In genomic region chr19:55060287-55060686, GRCh38 we compare ENCODE assay signal across 9 cellular contexts. TPM values are rescaled to one million over a fixed set of nuclear protein-coding genes. Genes with fewer than 3 reads are reported as not detected.
DNase-seq lines count a peak whose midpoint lies in the region; ATAC-seq and TF ChIP-seq lines count a peak whose summit lies in the region.
"Not testable (repeated sequence)": the region's sequence is repeated elsewhere in the genome, so short reads cannot be mapped to it uniquely, and the experiment has no call there.
"Had no signal": no experiment of that assay in that cellular context is flagged by ENCODE, and none has a peak within 500 bp of the region (broad histone marks: within the 10 kb centered on the region; RNA-seq: fewer than 3 reads in every experiment).

No MANE protein-coding gene starts in this region.

- peaks cover 37% of the 10 kb centered on the region for H3K79me2 ChIP-seq in PC-3 (ENCODE audit: low read length)

- H3K36me3 ChIP-seq in CD8-positive, alpha-beta T cell (ENCODE audit: insufficient read depth, low read length) = peaks cover 23% of the 10 kb centered on the region
- H3K36me3 ChIP-seq in PC-3 (ENCODE audit: low read depth, low read length) = peaks cover 32% of the 10 kb centered on the region

- H3K36me3 Mint-ChIP-seq in CD8-positive, alpha-beta T cell = peaks cover 42% of the 10 kb centered on the region
- peaks cover 35% of the 10 kb centered on the region for H3K36me3 Mint-ChIP-seq in activated naive CD8-positive, alpha-beta T cell treated with anti-CD3 and anti-CD28 coated beads for 36 hours
- H3K36me3 Mint-ChIP-seq in chondrocyte (ENCODE audit: low read depth) (peaks cover 14% of the 10 kb centered on the region), type B pancreatic cell (peaks cover 18% of the 10 kb centered on the region)
- not testable (repeated sequence) for H3K36me3 Mint-ChIP-seq in natural killer cell treated with Interleukin-12 subunit alpha and Interleukin-12 subunit beta and Interleukin-15 and Interleukin-18, amount 100 ng/mL, for 72 hours

- not testable (repeated sequence) for H3K4me3 ChIP-seq in CD8-positive, alpha-beta T cell (ENCODE audit: low read depth, low read length); PC-3 (ENCODE audit: low read length)

- not testable (repeated sequence) for H3K27me3 ChIP-seq in CD8-positive, alpha-beta T cell (ENCODE audit: insufficient read depth, low read length); PC-3 (ENCODE audit: low read length)

- H3F3A ChIP-seq in PC-3 (ENCODE audit: low read length, unreplicated experiment) = not testable (repeated sequence)

- peak overlapping the region; percentile 56 for H3K27ac Mint-ChIP-seq in CD8-positive, alpha-beta T cell
- H3K27ac Mint-ChIP-seq in activated naive CD8-positive, alpha-beta T cell treated with anti-CD3 and anti-CD28 coated beads for 36 hours = peak overlapping the region; percentile 45
- H3K27ac Mint-ChIP-seq in chondrocyte (ENCODE audit: unreplicated experiment) (peak overlapping the region; percentile 41), type B pancreatic cell (peak overlapping the region; percentile 92)
- not testable (repeated sequence) for H3K27ac Mint-ChIP-seq in natural killer cell treated with Interleukin-12 subunit alpha and Interleukin-12 subunit beta and Interleukin-15 and Interleukin-18, amount 100 ng/mL, for 72 hours

- ATAC-seq in CD8-positive, alpha-beta T cell; PC-3; natural killer cell treated with Interleukin-12 subunit alpha and Interleukin-12 subunit beta and Interleukin-15 and Interleukin-18, amount 100 ng/mL, for 72 hours: not testable (repeated sequence)

- H3K4me1 Mint-ChIP-seq in CD8-positive, alpha-beta T cell (ENCODE audit: low read depth) = peaks cover 25% of the 10 kb centered on the region
- H3K4me1 Mint-ChIP-seq in activated naive CD8-positive, alpha-beta T cell treated with anti-CD3 and anti-CD28 coated beads for 36 hours = peaks cover 14% of the 10 kb centered on the region
- H3K4me1 Mint-ChIP-seq in chondrocyte (ENCODE audit: low read depth) = peaks cover 13% of the 10 kb centered on the region
- H3K4me1 Mint-ChIP-seq in natural killer cell treated with Interleukin-12 subunit alpha and Interleukin-12 subunit beta and Interleukin-15 and Interleukin-18, amount 100 ng/mL, for 72 hours (ENCODE audit: low read depth in 2 of 2) = peaks cover 9 to 15% of the 10 kb centered on the region in 2 donors
- peaks cover 11% of the 10 kb centered on the region for H3K4me1 Mint-ChIP-seq in type B pancreatic cell (ENCODE audit: unreplicated experiment)

- not testable (repeated sequence) for H3K27ac ChIP-seq in CD8-positive, alpha-beta T cell (ENCODE audit: low read depth, low read length); PC-3 (ENCODE audit: low read length)

- intact Hi-C loops in CD8-positive, alpha-beta T cell (cut with DNase I, micrococcal nuclease) = not testable (repeated sequence)
- intact Hi-C loops in PC-3 (cut with micrococcal nuclease) = loop anchor here (5.0 kb wide), 1 partner anchor 57 kb away; the partner anchor contains the start of gene PPP1R12C

- not testable (repeated sequence) for TF ChIP-seq CTCF in CD8-positive, alpha-beta T cell (IDR thresholded peaks at IDR 0.05); PC-3 (conservative IDR thresholded peaks at IDR 0.05; ENCODE audit: low read depth, low read length); chondrocyte (IDR thresholded peaks at IDR 0.05); type B pancreatic cell (conservative IDR thresholded peaks at IDR 0.05)

- H3K4me2 ChIP-seq in PC-3 (ENCODE audit: low read length) = not testable (repeated sequence)

- H2AFZ ChIP-seq in PC-3 (ENCODE audit: low read length) = not testable (repeated sequence)

- not testable (repeated sequence) for H3K9me3 ChIP-seq in CD8-positive, alpha-beta T cell (ENCODE audit: low read length); PC-3 (ENCODE audit: low read length)

- H3K9ac ChIP-seq in PC-3 (ENCODE audit: low read length) = not testable (repeated sequence)

- not testable (repeated sequence) for H3K4me1 ChIP-seq in CD8-positive, alpha-beta T cell (ENCODE audit: insufficient read depth, low read length)
- H3K4me1 ChIP-seq in PC-3 (ENCODE audit: insufficient read depth, low read length) = peaks cover 12% of the 10 kb centered on the region

- H3K9me2 ChIP-seq in PC-3 (replicated peaks; ENCODE audit: low read length) = not testable (repeated sequence)

- H3K4me3 Mint-ChIP-seq in CD8-positive, alpha-beta T cell; activated naive CD8-positive, alpha-beta T cell treated with anti-CD3 and anti-CD28 coated beads for 36 hours; chondrocyte (ENCODE audit: unreplicated experiment); natural killer cell treated with Interleukin-12 subunit alpha and Interleukin-12 subunit beta and Interleukin-15 and Interleukin-18, amount 100 ng/mL, for 72 hours: not testable (repeated sequence)
- peak overlapping the region; percentile 67 for H3K4me3 Mint-ChIP-seq in type B pancreatic cell

- POLR2A ChIA-PET in CD8-positive, alpha-beta T cell (lab: Charles Lee); PC-3 (lab: Charles Lee; ENCODE audit: unreplicated experiment): not testable (repeated sequence)

- H3K9me3 Mint-ChIP-seq in CD8-positive, alpha-beta T cell; activated naive CD8-positive, alpha-beta T cell treated with anti-CD3 and anti-CD28 coated beads for 36 hours; chondrocyte (ENCODE audit: low read depth); natural killer cell treated with Interleukin-12 subunit alpha and Interleukin-12 subunit beta and Interleukin-15 and Interleukin-18, amount 100 ng/mL, for 72 hours; type B pancreatic cell: not testable (repeated sequence)

- not testable (repeated sequence) for DNase-seq in CD8-positive, alpha-beta T cell; PC-3; activated naive CD8-positive, alpha-beta T cell treated with anti-CD3 and anti-CD28 coated beads for 36 hours; chondrocyte (ENCODE audit: low spot score); type B pancreatic cell (ENCODE audit: extremely low spot score, unreplicated experiment)
- DNase-seq in natural killer cell treated with Interleukin-12 subunit alpha and Interleukin-12 subunit beta and Interleukin-15 and Interleukin-18, amount 100 ng/mL, for 72 hours (ENCODE audit: low spot score) = peak; percentile 31

- not testable (repeated sequence) for H3K27me3 Mint-ChIP-seq in CD8-positive, alpha-beta T cell (ENCODE audit: low read depth); activated naive CD8-positive, alpha-beta T cell treated with anti-CD3 and anti-CD28 coated beads for 36 hours; chondrocyte (ENCODE audit: low read depth); natural killer cell treated with Interleukin-12 subunit alpha and Interleukin-12 subunit beta and Interleukin-15 and Interleukin-18, amount 100 ng/mL, for 72 hours; type B pancreatic cell

- TSS peak; percentile 9 for BruUV-seq in PC-3 (replicated peaks; lab: Mats Ljungman, UMichigan)

- CTCF ChIA-PET in CD8-positive, alpha-beta T cell (lab: Charles Lee); PC-3 (lab: Charles Lee): not testable (repeated sequence)

- not testable (repeated sequence) for H4K20me1 ChIP-seq in PC-3 (ENCODE audit: low read length)

RNA-seq across cellular contexts. Expression of gene RDH13, which starts 2.7 kb away (rescaled TPM):
- 10 to 100 TPM; 12.4 to 13.4 TPM for total RNA-seq in CD8-positive, alpha-beta T cell
- total RNA-seq in PC-3 (2014; rRNA removed) (80.4 and 85.7 TPM in 2 replicates), chondrocyte (9.7 to 13.7 TPM (median 11.1 TPM) in 3 replicates), type B pancreatic cell (ENCODE audit: low replicate concordance) (37.9 and 74.9 TPM in 2 replicates)
- total RNA-seq in activated naive CD8-positive, alpha-beta T cell treated with anti-CD3 and anti-CD28 coated beads for 36 hours = 10 to 100 TPM; 21.7 to 24.0 TPM
- total RNA-seq in natural killer cell treated with Interleukin-12 subunit alpha and Interleukin-12 subunit beta and Interleukin-15 and Interleukin-18, amount 100 ng/mL, for 72 hours = 10 to 100 TPM; 13.4 to 31.0 TPM

RNA-seq across cellular contexts. Expression of gene EPS8L1, which starts 15.4 kb away (rescaled TPM):
- 1 to 10 TPM; 4.8 to 6.2 TPM for total RNA-seq in CD8-positive, alpha-beta T cell
- 75.3 and 75.8 TPM in 2 replicates for total RNA-seq in PC-3 (2014; rRNA removed)
- 1 to 10 TPM; 1.3 to 1.5 TPM for total RNA-seq in activated naive CD8-positive, alpha-beta T cell treated with anti-CD3 and anti-CD28 coated beads for 36 hours
- total RNA-seq in chondrocyte = 4.1 to 7.9 TPM (median 6.8 TPM) in 3 replicates
- total RNA-seq in natural killer cell treated with Interleukin-12 subunit alpha and Interleukin-12 subunit beta and Interleukin-15 and Interleukin-18, amount 100 ng/mL, for 72 hours = 1 to 10 TPM; 1.3 to 8.7 TPM
- total RNA-seq in type B pancreatic cell (ENCODE audit: low replicate concordance) = 54.0 and 116 TPM in 2 replicates

RNA-seq across cellular contexts. Expression of gene GP6, which starts 22.2 kb away (rescaled TPM):
- total RNA-seq in CD8-positive, alpha-beta T cell = under 1 TPM; 0.56 to 0.57 TPM
- total RNA-seq in PC-3 (2014; rRNA removed) (0.58 TPM in 1 of 2 replicates, not detected in the other), chondrocyte (0.51 TPM in 1 of 3 replicates, not detected in the others), type B pancreatic cell (ENCODE audit: low replicate concordance) (0.22 and 0.93 TPM in 2 replicates)
- not detected for total RNA-seq in activated naive CD8-positive, alpha-beta T cell treated with anti-CD3 and anti-CD28 coated beads for 36 hours
- total RNA-seq in natural killer cell treated with Interleukin-12 subunit alpha and Interleukin-12 subunit beta and Interleukin-15 and Interleukin-18, amount 100 ng/mL, for 72 hours = under 1 TPM in 1 of 2 donors, not detected in 1; 0.22 TPM
- total RNA-seq: CD8-positive, alpha-beta memory T cell; G401; IMR-90 had no signal

RNA-seq across cellular contexts. Expression of gene PPP1R12C, which starts 57.1 kb away (rescaled TPM):
- 10 to 100 TPM; 93.8 to 97.6 TPM for total RNA-seq in CD8-positive, alpha-beta T cell
- total RNA-seq in PC-3 (2014; rRNA removed) (136 and 180 TPM in 2 replicates), chondrocyte (86.1 to 111 TPM (median 103 TPM) in 3 replicates), type B pancreatic cell (ENCODE audit: low replicate concordance) (102 and 113 TPM in 2 replicates)
- total RNA-seq in activated naive CD8-positive, alpha-beta T cell treated with anti-CD3 and anti-CD28 coated beads for 36 hours = 10 to 100 TPM; 67.2 to 73.5 TPM
- 100 to 1,000 TPM; 157 to 251 TPM for total RNA-seq in natural killer cell treated with Interleukin-12 subunit alpha and Interleukin-12 subunit beta and Interleukin-15 and Interleukin-18, amount 100 ng/mL, for 72 hours
